In the genomic region with DNA sequence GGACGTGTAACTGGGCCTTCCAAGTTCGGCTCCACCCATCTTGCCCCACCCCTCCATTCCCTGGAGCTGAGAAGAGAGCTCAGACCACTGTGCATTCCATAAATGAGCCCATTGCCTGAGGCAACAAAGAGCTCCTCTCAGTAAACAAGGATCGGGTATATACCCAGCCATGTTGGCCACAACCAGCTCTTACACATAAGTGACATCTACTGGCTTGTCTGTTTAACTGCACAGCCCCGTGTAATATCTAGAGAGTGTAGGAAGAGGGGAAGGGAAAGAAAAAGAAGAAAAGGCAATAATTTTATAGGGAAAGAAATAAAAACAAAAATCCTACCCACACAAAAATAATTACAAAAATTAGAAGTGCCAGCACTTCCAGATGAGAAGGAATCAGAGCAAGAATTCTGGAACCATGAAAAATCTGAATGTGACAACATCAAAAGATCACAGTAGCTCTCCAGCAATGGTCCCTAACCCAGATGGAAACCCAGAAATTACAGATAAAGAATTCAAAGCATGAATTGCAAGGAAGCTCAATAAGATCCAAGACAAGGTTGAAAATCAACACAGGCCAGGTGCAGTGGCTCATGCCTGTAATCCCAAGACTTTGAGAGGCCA, we compare ENCODE assay signal across 8 cellular contexts.
DNase-seq lines count a peak whose midpoint lies in the region; ATAC-seq, FAIRE-seq and TF ChIP-seq lines count a peak whose summit lies in the region.

No MANE protein-coding gene starts in this region.

- DNase-seq in D721Med (ENCODE audit: insufficient read length, low spot score) (no peak), NB4 (ENCODE audit: low read depth) (peak; percentile 55), fibroblast of mammary gland (ENCODE audit: low read depth) (peak; percentile 71), small intestine (peak; percentile 24)
- peak; percentile 68 for DNase-seq in activated CD8-positive, alpha-beta T cell treated with anti-CD3 and anti-CD28 coated beads, Interleukin-2, amount 10 ng/mL, durations not matched to agents 7 days and 5 days

- POLR2A ChIA-PET in activated CD8-positive, alpha-beta T cell treated with anti-CD3 and anti-CD28 coated beads, Interleukin-2, amount 10 ng/mL, durations not matched to agents 7 days and 5 days (lab: Charles Lee), result interaction anchor here (1.0 to 9.8 kb wide), 9 partner anchors 14 to 318 kb away, joined by 3 to 184 read pairs (median 6); a partner anchor contains a TSS

- H3K27ac Mint-ChIP-seq in activated CD8-positive, alpha-beta T cell treated with anti-CD3 and anti-CD28 coated beads, Interleukin-2, amount 10 ng/mL, durations not matched to agents 7 days and 5 days, result peak overlapping the region; percentile 82

- H3K9me3 ChIP-seq in small intestine (ENCODE audit: control insufficient read depth, low read depth), result no peaks in the 10 kb centered on the region

- peak; percentile 51 for ATAC-seq in GM21515 (IDR thresholded peaks at IDR 0.05; ENCODE audit: unreplicated experiment)
- ATAC-seq in activated CD8-positive, alpha-beta T cell treated with anti-CD3 and anti-CD28 coated beads, Interleukin-2, amount 10 ng/mL, durations not matched to agents 7 days and 5 days, result peak; percentile 86
- ATAC-seq in HG02763 (IDR thresholded peaks at IDR 0.05; ENCODE audit: unreplicated experiment), result no peak
- no peak for ATAC-seq in GM19452 (IDR thresholded peaks at IDR 0.05; ENCODE audit: unreplicated experiment)

- 57 to 62% (median 60%) methylated on average over 4 of the region's 4 CpGs for WGBS in small intestine, 3 donors

- H3K9me3 Mint-ChIP-seq in activated CD8-positive, alpha-beta T cell treated with anti-CD3 and anti-CD28 coated beads, Interleukin-2, amount 10 ng/mL, durations not matched to agents 7 days and 5 days (ENCODE audit: insufficient read depth), result peaks cover 10% of the 10 kb centered on the region

- peaks cover 0 to 5% of the 10 kb centered on the region in 2 donors for H3K4me1 ChIP-seq in small intestine (ENCODE audit: control insufficient read depth in 2 of 2, insufficient read depth in 1 of 2, low read depth in 1 of 2, low read length in 1 of 2)

- no peaks in the 10 kb centered on the region for H3K27me3 ChIP-seq in small intestine (ENCODE audit: control insufficient read depth in 2 of 2, insufficient read depth in 2 of 2, low read length in 2 of 2)

- H3K27ac ChIP-seq in small intestine (ENCODE audit: low read depth in 1 of 2, low read length in 1 of 2), result no peak overlapping the region

- H3K4me1 Mint-ChIP-seq in activated CD8-positive, alpha-beta T cell treated with anti-CD3 and anti-CD28 coated beads, Interleukin-2, amount 10 ng/mL, durations not matched to agents 7 days and 5 days (ENCODE audit: low read depth), result peaks cover 65% of the 10 kb centered on the region

- TF ChIP-seq CTCF in D721Med (IDR thresholded peaks at IDR 0.05; ENCODE audit: insufficient read depth, missing control alignments) (peak; percentile 5), NB4 (IDR thresholded peaks at IDR 0.05; ENCODE audit: low read depth, low read length) (peak; percentile 54), fibroblast of mammary gland (conservative IDR thresholded peaks at IDR 0.05; ENCODE audit: control insufficient read depth, insufficient read depth, low read depth, low read length) (peak; percentile 62)

- H3K4me3 ChIP-seq in NB4 (ENCODE audit: low read depth, low read length) (no peak overlapping the region), fibroblast of mammary gland (ENCODE audit: control insufficient read depth, low read depth, low read length) (no peak overlapping the region), small intestine (ENCODE audit: low read depth in 1 of 2, low read length in 2 of 2) (no peak overlapping the region)

- H3K36me3 ChIP-seq in small intestine (ENCODE audit: control insufficient read depth in 2 of 2, insufficient read depth in 2 of 2, low read length in 2 of 2), result no peaks in the 10 kb centered on the region

- H3K36me3 Mint-ChIP-seq in activated CD8-positive, alpha-beta T cell treated with anti-CD3 and anti-CD28 coated beads, Interleukin-2, amount 10 ng/mL, durations not matched to agents 7 days and 5 days (ENCODE audit: low read depth), result peaks cover 41% of the 10 kb centered on the region

- TF ChIP-seq POLR2A in NB4 (IDR thresholded peaks at IDR 0.05; ENCODE audit: extremely low read depth, insufficient read length), result no peak

- FAIRE-seq in D721Med (lab: Jason Lieb, UNC) (no peak), small intestine (lab: Jason Lieb, UNC) (no peak)

- peak overlapping the region; percentile 24 for H3K4me3 Mint-ChIP-seq in activated CD8-positive, alpha-beta T cell treated with anti-CD3 and anti-CD28 coated beads, Interleukin-2, amount 10 ng/mL, durations not matched to agents 7 days and 5 days

- CTCF ChIA-PET in activated CD8-positive, alpha-beta T cell treated with anti-CD3 and anti-CD28 coated beads, Interleukin-2, amount 10 ng/mL, durations not matched to agents 7 days and 5 days (lab: Charles Lee), result interaction anchor here (0.6 to 6.5 kb wide), 73 partner anchors 9 to 995 kb away, joined by 3 to 79 read pairs (median 5); a partner anchor contains a TSS

- H3K27me3 Mint-ChIP-seq in activated CD8-positive, alpha-beta T cell treated with anti-CD3 and anti-CD28 coated beads, Interleukin-2, amount 10 ng/mL, durations not matched to agents 7 days and 5 days (ENCODE audit: low read depth), result no peaks in the 10 kb centered on the region

Comparison
In these comparisons a context has a peak if more than half of its experiments do, and no peak if none do; other contexts are left out.
1. CTCF ChIP-seq: peak in every context shown above with its lines; median percentile 62 in fibroblast of mammary gland; 54 in NB4; 5 in D721Med.
2. ATAC-seq: peak in GM21515 (single experiment) and activated CD8-positive, alpha-beta T cell treated with anti-CD3 and anti-CD28 coated beads, Interleukin-2, amount 10 ng/mL, durations not matched to agents 7 days and 5 days (single experiment); none in HG02763 (single experiment) and GM19452 (single experiment).